1 cellular context compared by ENCODE assay signal in genomic region chr15:69088300-69088965, GRCh38.
TF ChIP-seq lines count a peak whose summit lies in the region.

No MANE protein-coding gene starts in this region.

TF ChIP-seq in HepG2, 621 proteins besides CTCF, POLR2A, EP300 and RAD21:
- TF ChIP-seq ELF4 (CRISPR knock-in tag; IDR thresholded peaks at IDR 0.05; ENCODE audit: borderline replicate concordance) (no peak), ZNF589 (CRISPR knock-in tag; conservative IDR thresholded peaks at IDR 0.05) (no peak), ATF2 (CRISPR knock-in tag; IDR thresholded peaks at IDR 0.05) (no peak), ZNF441 (CRISPR knock-in tag; IDR thresholded peaks at IDR 0.05; ENCODE audit: borderline replicate concordance) (no peak), SNAPC4 (CRISPR knock-in tag; IDR thresholded peaks at IDR 0.05) (no peak), JARID2 (CRISPR knock-in tag; IDR thresholded peaks at IDR 0.05; ENCODE audit: insufficient replicate concordance) (no peak), DR1 (CRISPR knock-in tag; IDR thresholded peaks at IDR 0.05) (no peak)
